Comparison of ENCODE assay signal across 2 cellular contexts in the genomic region with DNA sequence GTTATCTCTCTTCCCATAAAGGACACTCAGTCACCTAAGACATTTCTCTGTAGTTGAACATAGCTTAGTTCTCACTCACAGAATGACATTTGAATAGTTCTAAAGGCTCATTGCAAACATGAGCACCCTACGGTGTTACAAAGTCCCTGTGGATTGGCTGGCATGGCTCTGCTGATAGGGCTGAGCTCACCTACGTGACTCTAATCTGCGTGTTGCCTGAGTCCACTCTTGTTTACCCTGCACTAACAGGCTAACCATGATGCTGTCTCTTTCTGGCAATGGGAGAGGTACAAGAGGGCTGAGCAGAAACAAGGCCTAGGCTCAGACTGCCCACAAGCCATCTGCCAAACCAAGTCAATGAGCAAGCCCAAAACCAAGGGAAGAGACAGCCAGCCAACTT.
TF ChIP-seq lines count a peak whose summit lies in the region.

No MANE protein-coding gene starts in this region.

TF ChIP-seq in liver, 16 proteins besides CTCF, POLR2A, EP300 and RAD21 (continued from another document):
- TF ChIP-seq, protein P1, sequence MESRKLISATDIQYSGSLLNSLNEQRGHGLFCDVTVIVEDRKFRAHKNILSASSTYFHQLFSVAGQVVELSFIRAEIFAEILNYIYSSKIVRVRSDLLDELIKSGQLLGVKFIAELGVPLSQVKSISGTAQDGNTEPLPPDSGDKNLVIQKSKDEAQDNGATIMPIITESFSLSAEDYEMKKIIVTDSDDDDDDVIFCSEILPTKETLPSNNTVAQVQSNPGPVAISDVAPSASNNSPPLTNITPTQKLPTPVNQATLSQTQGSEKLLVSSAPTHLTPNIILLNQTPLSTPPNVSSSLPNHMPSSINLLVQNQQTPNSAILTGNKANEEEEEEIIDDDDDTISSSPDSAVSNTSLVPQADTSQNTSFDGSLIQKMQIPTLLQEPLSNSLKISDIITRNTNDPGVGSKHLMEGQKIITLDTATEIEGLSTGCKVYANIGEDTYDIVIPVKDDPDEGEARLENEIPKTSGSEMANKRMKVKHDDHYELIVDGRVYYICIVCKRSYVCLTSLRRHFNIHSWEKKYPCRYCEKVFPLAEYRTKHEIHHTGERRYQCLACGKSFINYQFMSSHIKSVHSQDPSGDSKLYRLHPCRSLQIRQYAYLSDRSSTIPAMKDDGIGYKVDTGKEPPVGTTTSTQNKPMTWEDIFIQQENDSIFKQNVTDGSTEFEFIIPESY (IDR thresholded peaks at IDR 0.05) = no peak
- no peak for TF ChIP-seq RXRA (IDR thresholded peaks at IDR 0.05)
- peak; percentile 47 for TF ChIP-seq YY1 (IDR thresholded peaks at IDR 0.05)
- TF ChIP-seq, protein P2, sequence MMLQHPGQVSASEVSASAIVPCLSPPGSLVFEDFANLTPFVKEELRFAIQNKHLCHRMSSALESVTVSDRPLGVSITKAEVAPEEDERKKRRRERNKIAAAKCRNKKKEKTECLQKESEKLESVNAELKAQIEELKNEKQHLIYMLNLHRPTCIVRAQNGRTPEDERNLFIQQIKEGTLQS (IDR thresholded peaks at IDR 0.05) = no peak
- TF ChIP-seq TAF1 (conservative IDR thresholded peaks at IDR 0.05) = no peak
- no peak for TF ChIP-seq GABPA (IDR thresholded peaks at IDR 0.05 in 1 of 2, conservative IDR thresholded peaks at IDR 0.05 in 1 of 2)
- TF ChIP-seq, protein P3, sequence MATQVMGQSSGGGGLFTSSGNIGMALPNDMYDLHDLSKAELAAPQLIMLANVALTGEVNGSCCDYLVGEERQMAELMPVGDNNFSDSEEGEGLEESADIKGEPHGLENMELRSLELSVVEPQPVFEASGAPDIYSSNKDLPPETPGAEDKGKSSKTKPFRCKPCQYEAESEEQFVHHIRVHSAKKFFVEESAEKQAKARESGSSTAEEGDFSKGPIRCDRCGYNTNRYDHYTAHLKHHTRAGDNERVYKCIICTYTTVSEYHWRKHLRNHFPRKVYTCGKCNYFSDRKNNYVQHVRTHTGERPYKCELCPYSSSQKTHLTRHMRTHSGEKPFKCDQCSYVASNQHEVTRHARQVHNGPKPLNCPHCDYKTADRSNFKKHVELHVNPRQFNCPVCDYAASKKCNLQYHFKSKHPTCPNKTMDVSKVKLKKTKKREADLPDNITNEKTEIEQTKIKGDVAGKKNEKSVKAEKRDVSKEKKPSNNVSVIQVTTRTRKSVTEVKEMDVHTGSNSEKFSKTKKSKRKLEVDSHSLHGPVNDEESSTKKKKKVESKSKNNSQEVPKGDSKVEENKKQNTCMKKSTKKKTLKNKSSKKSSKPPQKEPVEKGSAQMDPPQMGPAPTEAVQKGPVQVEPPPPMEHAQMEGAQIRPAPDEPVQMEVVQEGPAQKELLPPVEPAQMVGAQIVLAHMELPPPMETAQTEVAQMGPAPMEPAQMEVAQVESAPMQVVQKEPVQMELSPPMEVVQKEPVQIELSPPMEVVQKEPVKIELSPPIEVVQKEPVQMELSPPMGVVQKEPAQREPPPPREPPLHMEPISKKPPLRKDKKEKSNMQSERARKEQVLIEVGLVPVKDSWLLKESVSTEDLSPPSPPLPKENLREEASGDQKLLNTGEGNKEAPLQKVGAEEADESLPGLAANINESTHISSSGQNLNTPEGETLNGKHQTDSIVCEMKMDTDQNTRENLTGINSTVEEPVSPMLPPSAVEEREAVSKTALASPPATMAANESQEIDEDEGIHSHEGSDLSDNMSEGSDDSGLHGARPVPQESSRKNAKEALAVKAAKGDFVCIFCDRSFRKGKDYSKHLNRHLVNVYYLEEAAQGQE (IDR thresholded peaks at IDR 0.05) = no peak
- peak; percentile 8 for TF ChIP-seq FOXA1 (IDR thresholded peaks at IDR 0.05)
- TF ChIP-seq HNF4A (conservative IDR thresholded peaks at IDR 0.05) = peak in 1 of 2 donors; percentile 42
- TF ChIP-seq HNF4G (IDR thresholded peaks at IDR 0.05) = no peak

TF ChIP-seq in HepG2, 621 proteins besides CTCF, POLR2A, EP300 and RAD21:
- TF ChIP-seq, protein P4, sequence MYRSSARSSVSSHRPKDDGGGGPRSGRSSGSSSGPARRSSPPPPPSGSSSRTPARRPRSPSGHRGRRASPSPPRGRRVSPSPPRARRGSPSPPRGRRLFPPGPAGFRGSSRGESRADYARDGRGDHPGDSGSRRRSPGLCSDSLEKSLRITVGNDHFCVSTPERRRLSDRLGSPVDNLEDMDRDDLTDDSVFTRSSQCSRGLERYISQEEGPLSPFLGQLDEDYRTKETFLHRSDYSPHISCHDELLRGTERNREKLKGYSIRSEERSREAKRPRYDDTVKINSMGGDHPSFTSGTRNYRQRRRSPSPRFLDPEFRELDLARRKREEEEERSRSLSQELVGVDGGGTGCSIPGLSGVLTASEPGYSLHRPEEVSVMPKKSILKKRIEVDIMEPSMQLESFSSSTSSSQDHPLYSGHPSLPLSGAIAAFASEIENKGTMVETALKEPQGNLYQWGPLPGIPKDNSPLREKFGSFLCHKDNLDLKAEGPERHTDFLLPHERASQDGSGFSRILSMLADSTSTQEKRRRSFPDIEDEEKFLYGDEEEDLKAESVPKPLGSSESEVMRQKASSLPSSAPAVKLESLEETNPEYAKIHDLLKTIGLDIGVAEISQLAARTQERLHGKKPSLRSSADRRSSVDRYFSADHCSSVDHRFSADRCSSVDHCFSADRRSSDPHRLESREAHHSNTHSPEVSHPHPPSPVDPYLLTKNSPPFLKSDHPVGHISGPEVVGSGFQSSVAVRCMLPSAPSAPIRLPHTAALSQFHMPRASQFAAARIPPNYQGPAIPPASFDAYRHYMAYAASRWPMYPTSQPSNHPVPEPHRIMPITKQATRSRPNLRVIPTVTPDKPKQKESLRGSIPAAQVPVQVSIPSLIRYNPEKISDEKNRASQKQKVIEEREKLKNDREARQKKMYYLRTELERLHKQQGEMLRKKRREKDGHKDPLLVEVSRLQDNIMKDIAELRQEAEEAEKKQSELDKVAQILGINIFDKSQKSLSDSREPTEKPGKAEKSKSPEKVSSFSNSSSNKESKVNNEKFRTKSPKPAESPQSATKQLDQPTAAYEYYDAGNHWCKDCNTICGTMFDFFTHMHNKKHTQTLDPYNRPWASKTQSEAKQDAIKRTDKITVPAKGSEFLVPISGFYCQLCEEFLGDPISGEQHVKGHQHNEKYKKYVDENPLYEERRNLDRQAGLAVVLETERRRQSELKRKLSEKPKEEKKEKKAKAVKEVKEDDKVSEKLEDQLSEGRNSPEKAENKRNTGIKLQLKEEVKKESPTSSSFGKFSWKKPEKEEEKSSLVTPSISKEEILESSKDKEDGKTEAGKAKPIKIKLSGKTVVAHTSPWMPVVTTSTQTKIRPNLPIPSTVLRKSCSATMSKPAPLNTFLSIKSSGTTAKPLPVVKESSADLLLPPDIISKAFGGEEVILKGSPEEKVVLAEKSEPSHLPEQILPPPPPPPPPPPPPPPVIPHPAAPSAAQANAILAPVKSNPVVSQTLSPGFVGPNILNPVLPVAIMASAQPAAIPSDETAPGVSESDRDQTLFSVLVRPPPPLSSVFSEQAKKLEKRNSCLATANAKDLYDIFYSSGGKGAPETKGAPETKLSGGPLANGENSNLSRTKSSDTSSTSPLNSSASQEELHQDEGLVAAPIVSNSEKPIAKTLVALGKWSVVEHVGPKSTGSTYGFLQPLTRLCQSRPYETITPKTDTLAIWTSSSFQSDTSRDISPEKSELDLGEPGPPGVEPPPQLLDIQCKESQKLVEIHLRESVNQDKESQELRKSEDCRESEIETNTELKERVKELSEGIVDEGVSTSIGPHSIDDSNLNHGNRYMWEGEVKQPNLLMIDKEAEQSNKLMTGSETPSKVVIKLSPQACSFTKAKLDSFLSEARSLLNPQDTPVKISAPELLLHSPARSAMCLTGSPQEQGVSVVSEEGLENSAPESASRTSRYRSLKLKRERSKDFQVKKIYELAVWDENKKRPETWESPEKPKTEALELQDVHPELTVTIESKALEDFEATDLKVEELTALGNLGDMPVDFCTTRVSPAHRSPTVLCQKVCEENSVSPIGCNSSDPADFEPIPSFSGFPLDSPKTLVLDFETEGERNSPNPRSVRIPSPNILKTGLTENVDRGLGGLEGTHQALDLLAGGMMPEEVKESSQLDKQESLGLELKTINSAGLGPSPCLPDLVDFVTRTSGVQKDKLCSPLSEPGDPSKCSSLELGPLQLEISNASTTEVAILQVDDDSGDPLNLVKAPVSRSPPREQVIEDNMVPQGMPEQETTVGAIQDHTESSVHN (CRISPR knock-in tag; IDR thresholded peaks at IDR 0.05) = no peak
- TF ChIP-seq SMARCC2 (IDR thresholded peaks at IDR 0.05) = no peak
- no peak for TF ChIP-seq ZNF619 (CRISPR knock-in tag; IDR thresholded peaks at IDR 0.05)
- TF ChIP-seq, protein P5, sequence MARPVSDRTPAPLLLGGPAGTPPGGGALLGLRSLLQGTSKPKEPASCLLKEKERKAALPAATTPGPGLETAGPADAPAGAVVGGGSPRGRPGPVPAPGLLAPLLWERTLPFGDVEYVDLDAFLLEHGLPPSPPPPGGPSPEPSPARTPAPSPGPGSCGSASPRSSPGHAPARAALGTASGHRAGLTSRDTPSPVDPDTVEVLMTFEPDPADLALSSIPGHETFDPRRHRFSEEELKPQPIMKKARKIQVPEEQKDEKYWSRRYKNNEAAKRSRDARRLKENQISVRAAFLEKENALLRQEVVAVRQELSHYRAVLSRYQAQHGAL (CRISPR knock-in tag; IDR thresholded peaks at IDR 0.05; ENCODE audit: not compliant biosample characterization) = no peak
- TF ChIP-seq ZNF350 (CRISPR knock-in tag; IDR thresholded peaks at IDR 0.05; ENCODE audit: borderline replicate concordance, low read depth) = no peak
- TF ChIP-seq, protein P6, sequence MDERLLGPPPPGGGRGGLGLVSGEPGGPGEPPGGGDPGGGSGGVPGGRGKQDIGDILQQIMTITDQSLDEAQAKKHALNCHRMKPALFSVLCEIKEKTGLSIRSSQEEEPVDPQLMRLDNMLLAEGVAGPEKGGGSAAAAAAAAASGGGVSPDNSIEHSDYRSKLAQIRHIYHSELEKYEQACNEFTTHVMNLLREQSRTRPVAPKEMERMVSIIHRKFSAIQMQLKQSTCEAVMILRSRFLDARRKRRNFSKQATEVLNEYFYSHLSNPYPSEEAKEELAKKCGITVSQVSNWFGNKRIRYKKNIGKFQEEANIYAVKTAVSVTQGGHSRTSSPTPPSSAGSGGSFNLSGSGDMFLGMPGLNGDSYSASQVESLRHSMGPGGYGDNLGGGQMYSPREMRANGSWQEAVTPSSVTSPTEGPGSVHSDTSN (CRISPR knock-in tag; IDR thresholded peaks at IDR 0.05) = no peak
- no peak for TF ChIP-seq RCOR2 (CRISPR knock-in tag; IDR thresholded peaks at IDR 0.05)
TF ChIP-seq in HepG2: peak in this region for 0.
